Comparison of ENCODE assay signal across 8 cellular contexts in genomic region chr1:38474738-38475623, GRCh38.
A peak's percentile ranks its signal among the peaks of the same experiment; 100 is the strongest.
DNase-seq lines count a peak whose midpoint lies in the region; ATAC-seq, FAIRE-seq and TF ChIP-seq lines count a peak whose summit lies in the region.

No MANE protein-coding gene starts in this region.

- H3K27me3 ChIP-seq in bronchial epithelial cell (ENCODE audit: control insufficient read depth, insufficient read depth, low read length) (peaks cover 10% of the 10 kb centered on the region), upper lobe of right lung (peaks cover 8% of the 10 kb centered on the region)

- TF ChIP-seq CTCF in bronchial epithelial cell (IDR thresholded peaks at IDR 0.05; ENCODE audit: insufficient read depth, low read length, severe bottlenecking): no peak
- TF ChIP-seq CTCF in upper lobe of right lung (IDR thresholded peaks at IDR 0.05): no peak

- H3K9me3 ChIP-seq in upper lobe of right lung: no peaks in the 10 kb centered on the region

- no peak overlapping the region for H3K27ac ChIP-seq in upper lobe of right lung

- H3K4me1 ChIP-seq in upper lobe of right lung: peaks cover 8% of the 10 kb centered on the region

- no peak overlapping the region for H3K4me3 ChIP-seq in bronchial epithelial cell (ENCODE audit: low read depth, low read length)
- no peak overlapping the region for H3K4me3 ChIP-seq in upper lobe of right lung

- H3K36me3 ChIP-seq in bronchial epithelial cell (ENCODE audit: control insufficient read depth, insufficient read depth, low read length) (no peaks in the 10 kb centered on the region), upper lobe of right lung (no peaks in the 10 kb centered on the region)

- peak; percentile 80 for ATAC-seq in HG03095 (IDR thresholded peaks at IDR 0.05; ENCODE audit: unreplicated experiment)
- peak; percentile 27 for ATAC-seq in upper lobe of right lung
- ATAC-seq in sciatic nerve: no peak

- intact Hi-C loops in upper lobe of right lung (cut with DNase I): no loop called here
- intact Hi-C loops in sciatic nerve (cut with DNase I): no loop called here

- peak; percentile 28 for FAIRE-seq in bronchial epithelial cell (lab: Jason Lieb, UNC)

- DNase-seq in stimulated activated CD4-positive, alpha-beta T cell treated with anti-CD3 and anti-CD28 coated beads, Interleukin-15, amount 100 ng/mL, for 24 hours: peak; percentile 6
- DNase-seq in stimulated activated CD4-positive, alpha-beta T cell treated with anti-CD3 and anti-CD28 coated beads, Interleukin-1b, Interleukin-23, amount 100 ng/mL, for 48 hours: no peak
- DNase-seq in bronchial epithelial cell (ENCODE audit: low read depth) (no peak), upper lobe of right lung (no peak), NCI-H1694 (lab: John Stamatoyannopoulos, UW) (no peak), T-helper 9 cell (no peak), sciatic nerve (ENCODE audit: low spot score) (no peak)
